Comparison of ENCODE assay signal across 36 cellular contexts in the genomic region with DNA sequence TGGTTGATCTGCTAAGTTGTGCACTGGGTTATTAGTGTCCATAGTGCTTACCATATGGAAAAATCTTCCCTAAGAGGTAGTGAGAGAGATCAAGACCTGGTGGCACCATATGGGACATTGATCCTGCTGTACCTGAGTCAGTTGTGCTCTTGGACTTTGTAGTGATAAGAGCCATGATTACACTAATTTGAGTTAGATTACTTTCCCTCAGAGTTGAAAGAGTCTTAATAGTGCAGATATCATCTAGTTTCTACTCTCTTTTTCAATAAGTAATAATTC.
"Had no signal": no experiment of that assay in that cellular context is flagged by ENCODE, and none has a peak within 500 bp of the region (broad histone marks: within the 10 kb centered on the region; RNA-seq: fewer than 3 reads in every experiment).

No MANE protein-coding gene starts in this region.

- H3K27ac ChIP-seq: ascending aorta, cardiac muscle cell, VCaP had no signal

- DNase-seq: activated B cell treated with CpG ODN at 0.5 μM for 24 hours; activated CD4-positive, alpha-beta memory T cell treated with anti-CD3 and anti-CD28 coated beads, Interleukin-2, amount 10 ng/mL, durations not matched to agents 7 days and 5 days; activated CD4-positive, alpha-beta T cell treated with anti-CD3 and anti-CD28 coated beads for 4 hours; activated CD4-positive, alpha-beta T cell treated with anti-CD3 and anti-CD28 coated beads, Interleukin-2, amount 10 ng/mL, durations not matched to agents 24 days and 14 days; activated CD4-positive, alpha-beta T cell treated with anti-CD3 and anti-CD28 coated beads, Interleukin-2, amount 50 U/mL, for 48 hours; activated CD4-positive, CD25-positive, alpha-beta regulatory T cell treated with anti-CD3 and anti-CD28 coated beads, Interleukin-2, amount 50 U/mL, for 72 hours; activated CD8-positive, alpha-beta memory T cell treated with anti-CD3 and anti-CD28 coated beads for 24 hours; activated CD8-positive, alpha-beta memory T cell treated with anti-CD3 and anti-CD28 coated beads, Interleukin-2, amount 10 ng/mL, durations not matched to agents 7 days and 5 days; activated CD8-positive, alpha-beta memory T cell treated with anti-CD3 and anti-CD28 coated beads, Interleukin-2, amount 50 U/mL, for 48 hours; activated CD8-positive, alpha-beta T cell treated with anti-CD3 and anti-CD28 coated beads, Interleukin-2, amount 10 ng/mL, durations not matched to agents 7 days and 5 days; activated effector memory CD4-positive, alpha-beta T cell treated with Interleukin-2 at 50 U/mL for 16 hours; activated gamma-delta T cell; activated naive CD4-positive, alpha-beta T cell treated with anti-CD3 and anti-CD28 coated beads, Interleukin-2, amount 10 ng/mL, durations not matched to agents 7 days and 5 days; activated naive CD4-positive, alpha-beta T cell treated with Interleukin-2 at 50 U/mL for 16 hours; activated naive CD8-positive, alpha-beta T cell treated with anti-CD3 and anti-CD28 coated beads, Interleukin-2, amount 10 ng/mL, durations not matched to agents 7 days and 5 days; activated naive CD8-positive, alpha-beta T cell treated with anti-CD3 and anti-CD28 coated beads, Interleukin-2, amount 50 U/mL, for 24 hours; activated T-cell treated with anti-CD3 and anti-CD28 coated beads, Interleukin-2, amount 50 U/mL, for 24 hours; activated T-cell treated with anti-CD3 and anti-CD28 coated beads, Interleukin-2, amount 50 U/mL, for 48 hours; amygdala; anterior cingulate cortex; caudate nucleus; cerebellar nuclear complex; T-helper 2 cell; T-helper 9 cell had no signal

- H3K27me3 ChIP-seq: ascending aorta, cardiac muscle cell had no signal

- H3K4me1 Mint-ChIP-seq: activated B cell treated with CpG ODN at 0.5 μM for 24 hours; activated CD4-positive, alpha-beta memory T cell treated with anti-CD3 and anti-CD28 coated beads, Interleukin-2, amount 10 ng/mL, durations not matched to agents 7 days and 5 days; activated CD4-positive, alpha-beta T cell treated with anti-CD3 and anti-CD28 coated beads, Interleukin-2, amount 10 ng/mL, durations not matched to agents 24 days and 14 days; activated CD8-positive, alpha-beta memory T cell treated with anti-CD3 and anti-CD28 coated beads, Interleukin-2, amount 10 ng/mL, durations not matched to agents 7 days and 5 days; activated naive CD4-positive, alpha-beta T cell treated with anti-CD3 and anti-CD28 coated beads, Interleukin-2, amount 10 ng/mL, durations not matched to agents 7 days and 5 days; activated naive CD4-positive, alpha-beta T cell treated with anti-CD3 and anti-CD28 coated beads, Interleukin-2, amount 50 U/mL, for 24 hours; activated naive CD8-positive, alpha-beta T cell treated with anti-CD3 and anti-CD28 coated beads, Interleukin-2, amount 10 ng/mL, durations not matched to agents 7 days and 5 days; activated naive CD8-positive, alpha-beta T cell treated with anti-CD3 and anti-CD28 coated beads, Interleukin-2, amount 50 U/mL, for 24 hours; brain; central memory CD8-positive, alpha-beta T cell had no signal

- ATAC-seq: activated CD8-positive, alpha-beta memory T cell treated with anti-CD3 and anti-CD28 coated beads, Interleukin-2, amount 10 ng/mL, durations not matched to agents 7 days and 5 days; activated CD8-positive, alpha-beta T cell treated with anti-CD3 and anti-CD28 coated beads, Interleukin-2, amount 10 ng/mL, durations not matched to agents 7 days and 5 days; activated naive CD8-positive, alpha-beta T cell treated with anti-CD3 and anti-CD28 coated beads, Interleukin-2, amount 50 U/mL, for 24 hours had no signal

- FAIRE-seq: bronchial epithelial cell, TTC549 had no signal

- H3K9me3 Mint-ChIP-seq: activated CD4-positive, alpha-beta memory T cell treated with anti-CD3 and anti-CD28 coated beads, Interleukin-2, amount 10 ng/mL, durations not matched to agents 7 days and 5 days; activated CD4-positive, alpha-beta T cell treated with anti-CD3 and anti-CD28 coated beads, Interleukin-2, amount 10 ng/mL, durations not matched to agents 24 days and 14 days; activated naive CD4-positive, alpha-beta T cell treated with anti-CD3 and anti-CD28 coated beads, Interleukin-2, amount 10 ng/mL, durations not matched to agents 7 days and 5 days; T-helper 1 cell treated with Interleukin-12 subunit alpha and Interleukin-12 subunit beta and Interleukin-4 antibody, amounts not matched to agents 30 μg/mL and 1 μg/mL, for 36 hours; T-helper 2 cell treated with Interferon-gamma antibody and Interleukin-4, amounts not matched to agents 5 μg/mL and 100 μg/mL, for 36 hours had no signal

- H3K4me3 ChIP-seq: ascending aorta, cardiac muscle cell had no signal

- H3K36me3 Mint-ChIP-seq: activated CD8-positive, alpha-beta memory T cell treated with anti-CD3 and anti-CD28 coated beads, Interleukin-2, amount 10 ng/mL, durations not matched to agents 7 days and 5 days; activated naive CD4-positive, alpha-beta T cell treated with anti-CD3 and anti-CD28 coated beads, Interleukin-2, amount 10 ng/mL, durations not matched to agents 7 days and 5 days; activated naive CD4-positive, alpha-beta T cell treated with anti-CD3 and anti-CD28 coated beads, Interleukin-2, amount 50 U/mL, for 24 hours; activated naive CD8-positive, alpha-beta T cell; activated naive CD8-positive, alpha-beta T cell treated with anti-CD3 and anti-CD28 coated beads, Interleukin-2, amount 10 ng/mL, durations not matched to agents 7 days and 5 days; brain had no signal

- H3K36me3 ChIP-seq: ascending aorta, cardiac muscle cell had no signal

- H3K27me3 Mint-ChIP-seq: activated B cell treated with CpG ODN at 0.5 μM for 24 hours; activated CD4-positive, alpha-beta memory T cell treated with anti-CD3 and anti-CD28 coated beads, Interleukin-2, amount 10 ng/mL, durations not matched to agents 7 days and 5 days; activated CD4-positive, alpha-beta T cell treated with anti-CD3 and anti-CD28 coated beads, Interleukin-2, amount 10 ng/mL, durations not matched to agents 24 days and 14 days; activated CD8-positive, alpha-beta memory T cell treated with anti-CD3 and anti-CD28 coated beads, Interleukin-2, amount 10 ng/mL, durations not matched to agents 7 days and 5 days; activated naive CD4-positive, alpha-beta T cell treated with anti-CD3 and anti-CD28 coated beads, Interleukin-2, amount 10 ng/mL, durations not matched to agents 7 days and 5 days; activated naive CD8-positive, alpha-beta T cell; activated naive CD8-positive, alpha-beta T cell treated with anti-CD3 and anti-CD28 coated beads, Interleukin-2, amount 10 ng/mL, durations not matched to agents 7 days and 5 days; activated T-cell treated with anti-CD3 and anti-CD28 coated beads, Interleukin-2, amount 50 U/mL, for 24 hours; central memory CD8-positive, alpha-beta T cell had no signal

- H3K4me1 ChIP-seq: ascending aorta had no signal

- H3K4me3 Mint-ChIP-seq: activated B cell treated with CpG ODN at 0.5 μM for 24 hours; activated CD4-positive, alpha-beta memory T cell treated with anti-CD3 and anti-CD28 coated beads, Interleukin-2, amount 10 ng/mL, durations not matched to agents 7 days and 5 days; activated CD4-positive, alpha-beta T cell treated with anti-CD3 and anti-CD28 coated beads, Interleukin-2, amount 10 ng/mL, durations not matched to agents 24 days and 14 days; activated CD8-positive, alpha-beta memory T cell treated with anti-CD3 and anti-CD28 coated beads, Interleukin-2, amount 10 ng/mL, durations not matched to agents 7 days and 5 days; activated CD8-positive, alpha-beta T cell treated with anti-CD3 and anti-CD28 coated beads, Interleukin-2, amount 10 ng/mL, durations not matched to agents 7 days and 5 days; activated naive CD4-positive, alpha-beta T cell treated with anti-CD3 and anti-CD28 coated beads, Interleukin-2, amount 10 ng/mL, durations not matched to agents 7 days and 5 days; activated naive CD4-positive, alpha-beta T cell treated with anti-CD3 and anti-CD28 coated beads, Interleukin-2, amount 50 U/mL, for 24 hours; activated naive CD8-positive, alpha-beta T cell; activated naive CD8-positive, alpha-beta T cell treated with anti-CD3 and anti-CD28 coated beads, Interleukin-2, amount 10 ng/mL, durations not matched to agents 7 days and 5 days; activated naive CD8-positive, alpha-beta T cell treated with anti-CD3 and anti-CD28 coated beads, Interleukin-2, amount 50 U/mL, for 24 hours; activated T-cell treated with anti-CD3 and anti-CD28 coated beads, Interleukin-2, amount 50 U/mL, for 24 hours; brain; central memory CD8-positive, alpha-beta T cell; T-helper 1 cell treated with Interleukin-12 subunit alpha and Interleukin-12 subunit beta and Interleukin-4 antibody, amounts not matched to agents 30 μg/mL and 1 μg/mL, for 36 hours; T-helper 2 cell treated with Interferon-gamma antibody and Interleukin-4, amounts not matched to agents 5 μg/mL and 100 μg/mL, for 36 hours had no signal

- H3K9me3 ChIP-seq: ascending aorta had no signal

- H3K27ac Mint-ChIP-seq: activated B cell treated with CpG ODN at 0.5 μM for 24 hours; activated CD4-positive, alpha-beta memory T cell treated with anti-CD3 and anti-CD28 coated beads, Interleukin-2, amount 10 ng/mL, durations not matched to agents 7 days and 5 days; activated CD4-positive, alpha-beta T cell treated with anti-CD3 and anti-CD28 coated beads, Interleukin-2, amount 10 ng/mL, durations not matched to agents 24 days and 14 days; activated CD8-positive, alpha-beta memory T cell treated with anti-CD3 and anti-CD28 coated beads, Interleukin-2, amount 10 ng/mL, durations not matched to agents 7 days and 5 days; activated CD8-positive, alpha-beta T cell treated with anti-CD3 and anti-CD28 coated beads, Interleukin-2, amount 10 ng/mL, durations not matched to agents 7 days and 5 days; activated naive CD4-positive, alpha-beta T cell treated with anti-CD3 and anti-CD28 coated beads, Interleukin-2, amount 10 ng/mL, durations not matched to agents 7 days and 5 days; activated naive CD4-positive, alpha-beta T cell treated with anti-CD3 and anti-CD28 coated beads, Interleukin-2, amount 50 U/mL, for 24 hours; activated naive CD8-positive, alpha-beta T cell; activated naive CD8-positive, alpha-beta T cell treated with anti-CD3 and anti-CD28 coated beads, Interleukin-2, amount 10 ng/mL, durations not matched to agents 7 days and 5 days; activated naive CD8-positive, alpha-beta T cell treated with anti-CD3 and anti-CD28 coated beads, Interleukin-2, amount 50 U/mL, for 24 hours; activated T-cell treated with anti-CD3 and anti-CD28 coated beads, Interleukin-2, amount 50 U/mL, for 24 hours; activated T-helper 2 cell treated with anti-CD3 and anti-CD28 coated beads, Interferon-gamma antibody, Interleukin-2, Interleukin-4, amounts not matched to agents 10 μg/mL and 5 μg/mL and 100 μg/mL, durations not matched to agents 14 hours and 24 hours and 36 hours; brain; T-helper 1 cell treated with Interleukin-12 subunit alpha and Interleukin-12 subunit beta and Interleukin-4 antibody, amounts not matched to agents 30 μg/mL and 1 μg/mL, for 36 hours; T-helper 2 cell treated with Interferon-gamma antibody and Interleukin-4, amounts not matched to agents 5 μg/mL and 100 μg/mL, for 36 hours had no signal
